14 cellular contexts compared by ENCODE assay signal in genomic region chr18:23235336-23235735, GRCh38.
DNase-seq lines count a peak whose midpoint lies in the region; TF ChIP-seq lines count a peak whose summit lies in the region.
"Had no signal": no experiment of that assay in that cellular context is flagged by ENCODE, and none has a peak within 500 bp of the region (broad histone marks: within the 10 kb centered on the region; RNA-seq: fewer than 3 reads in every experiment).

No MANE protein-coding gene starts in this region.

- H3K36me3 ChIP-seq in CD4-positive, alpha-beta memory T cell (ENCODE audit: insufficient read depth, low read length), result no peaks in the 10 kb centered on the region

- peaks cover 45% of the 10 kb centered on the region for H3K36me3 Mint-ChIP-seq in T-helper 2 cell treated with Interferon-gamma antibody and Interleukin-4, amounts not matched to agents 5 μg/mL and 100 μg/mL, for 36 hours (ENCODE audit: low read depth)
- H3K36me3 Mint-ChIP-seq in CD4-positive, alpha-beta memory T cell, result no peaks in the 10 kb centered on the region
- peaks cover 79% of the 10 kb centered on the region for H3K36me3 Mint-ChIP-seq in activated T-helper 2 cell treated with anti-CD3 and anti-CD28 coated beads, Interferon-gamma antibody, Interleukin-2, Interleukin-4, amounts not matched to agents 10 μg/mL and 5 μg/mL and 100 μg/mL, durations not matched to agents 14 hours and 24 hours and 36 hours (ENCODE audit: low read depth)
- peaks cover 67% of the 10 kb centered on the region for H3K36me3 Mint-ChIP-seq in nephron progenitor cell (ENCODE audit: low read depth)
- no peaks in the 10 kb centered on the region for H3K36me3 Mint-ChIP-seq in CD14-positive monocyte

- H3K27me3 ChIP-seq in CD4-positive, alpha-beta memory T cell (ENCODE audit: insufficient read depth, low read length), result no peaks in the 10 kb centered on the region

- H3K4me1 ChIP-seq in CD4-positive, alpha-beta memory T cell (ENCODE audit: insufficient read depth, low read length), result peaks cover 35% of the 10 kb centered on the region

- DNase-seq in T-helper 2 cell treated with Interferon-gamma antibody and Interleukin-4, amounts not matched to agents 5 μg/mL and 100 μg/mL, for 36 hours (ENCODE audit: low spot score), result no peak
- DNase-seq in T-helper 2 cell (no peak), nephron progenitor cell (no peak), CD14-positive monocyte (ENCODE audit: low spot score) (no peak), amniotic stem cell (lab: John Stamatoyannopoulos, UW) (no peak)
- DNase-seq in CD4-positive, alpha-beta memory T cell, result no peak
- DNase-seq in activated T-helper 2 cell treated with anti-CD3 and anti-CD28 coated beads, Interferon-gamma antibody, Interleukin-2, Interleukin-4, amounts not matched to agents 10 μg/mL and 5 μg/mL and 100 μg/mL, durations not matched to agents 14 hours and 24 hours and 36 hours (ENCODE audit: low spot score), result no peak
- DNase-seq in NK-92 treated with Interleukin-12 subunit alpha and Interleukin-12 subunit beta, amount 100 ng/mL, for 24 hours (lab: John Stamatoyannopoulos, UW), result no peak
- DNase-seq: 8988T, Karpas-422, NCI-H187 treated with DMSO at 0.1 percent for 48 hours, NCI-H82, SHP77 had no signal

- intact Hi-C loops in CD4-positive, alpha-beta memory T cell (cut with micrococcal nuclease), result loop anchor here (10.0 kb wide), 2 partner anchors 161 to 219 kb away; partner anchors contain the start of gene RIOK3
- intact Hi-C loops in activated T-helper 2 cell treated with anti-CD3 and anti-CD28 coated beads, Interferon-gamma antibody, Interleukin-2, Interleukin-4, amounts not matched to agents 10 μg/mL and 5 μg/mL and 100 μg/mL, durations not matched to agents 14 hours and 24 hours and 36 hours (cut with micrococcal nuclease), result loop anchor here (10.0 kb wide), 2 partner anchors 161 to 301 kb away; partner anchors contain the start of gene RBBP8
- intact Hi-C loops in CD14-positive monocyte (cut with micrococcal nuclease), result loop anchor here (10.0 kb wide), 2 partner anchors 189 to 349 kb away; partner anchors contain the start of gene NPC1 (in 1 of the 2)

- no peak overlapping the region for H3K4me3 Mint-ChIP-seq in T-helper 2 cell treated with Interferon-gamma antibody and Interleukin-4, amounts not matched to agents 5 μg/mL and 100 μg/mL, for 36 hours
- no peak overlapping the region for H3K4me3 Mint-ChIP-seq in CD4-positive, alpha-beta memory T cell
- H3K4me3 Mint-ChIP-seq in activated T-helper 2 cell treated with anti-CD3 and anti-CD28 coated beads, Interferon-gamma antibody, Interleukin-2, Interleukin-4, amounts not matched to agents 10 μg/mL and 5 μg/mL and 100 μg/mL, durations not matched to agents 14 hours and 24 hours and 36 hours (ENCODE audit: low read depth), result no peak overlapping the region
- H3K4me3 Mint-ChIP-seq in nephron progenitor cell (no peak overlapping the region), CD14-positive monocyte (no peak overlapping the region)

- TF ChIP-seq CTCF in nephron progenitor cell (IDR thresholded peaks at IDR 0.05), result no peak
- TF ChIP-seq CTCF in CD14-positive monocyte (IDR thresholded peaks at IDR 0.05), result no peak

- POLR2A ChIA-PET in CD4-positive, alpha-beta memory T cell (lab: Charles Lee; ENCODE audit: partially characterized antibody), result no interaction called here

- peaks cover 55% of the 10 kb centered on the region for H3K4me1 Mint-ChIP-seq in T-helper 2 cell treated with Interferon-gamma antibody and Interleukin-4, amounts not matched to agents 5 μg/mL and 100 μg/mL, for 36 hours (ENCODE audit: low read depth)
- peaks cover 13 to 48% (median 30%) of the 10 kb centered on the region in 4 donors for H3K4me1 Mint-ChIP-seq in CD4-positive, alpha-beta memory T cell
- H3K4me1 Mint-ChIP-seq in activated T-helper 2 cell treated with anti-CD3 and anti-CD28 coated beads, Interferon-gamma antibody, Interleukin-2, Interleukin-4, amounts not matched to agents 10 μg/mL and 5 μg/mL and 100 μg/mL, durations not matched to agents 14 hours and 24 hours and 36 hours (ENCODE audit: low read depth), result peaks cover 66% of the 10 kb centered on the region
- peaks cover 41% of the 10 kb centered on the region for H3K4me1 Mint-ChIP-seq in nephron progenitor cell
- peaks cover 37% of the 10 kb centered on the region for H3K4me1 Mint-ChIP-seq in CD14-positive monocyte

- H3K27ac Mint-ChIP-seq in T-helper 2 cell treated with Interferon-gamma antibody and Interleukin-4, amounts not matched to agents 5 μg/mL and 100 μg/mL, for 36 hours, result peak overlapping the region; percentile 54
- H3K27ac Mint-ChIP-seq in CD4-positive, alpha-beta memory T cell, result peak overlapping the region; percentile 0 to 76 (median 49)
- H3K27ac Mint-ChIP-seq in activated T-helper 2 cell treated with anti-CD3 and anti-CD28 coated beads, Interferon-gamma antibody, Interleukin-2, Interleukin-4, amounts not matched to agents 10 μg/mL and 5 μg/mL and 100 μg/mL, durations not matched to agents 14 hours and 24 hours and 36 hours, result peak overlapping the region; percentile 53
- H3K27ac Mint-ChIP-seq in nephron progenitor cell (peak overlapping the region; percentile 53), CD14-positive monocyte (no peak overlapping the region)

- H3K27me3 Mint-ChIP-seq in T-helper 2 cell treated with Interferon-gamma antibody and Interleukin-4, amounts not matched to agents 5 μg/mL and 100 μg/mL, for 36 hours (ENCODE audit: low read depth), result no peaks in the 10 kb centered on the region
- H3K27me3 Mint-ChIP-seq in CD4-positive, alpha-beta memory T cell, result no peaks in the 10 kb centered on the region
- H3K27me3 Mint-ChIP-seq in activated T-helper 2 cell treated with anti-CD3 and anti-CD28 coated beads, Interferon-gamma antibody, Interleukin-2, Interleukin-4, amounts not matched to agents 10 μg/mL and 5 μg/mL and 100 μg/mL, durations not matched to agents 14 hours and 24 hours and 36 hours (ENCODE audit: low read depth), result no peaks in the 10 kb centered on the region
- H3K27me3 Mint-ChIP-seq in nephron progenitor cell (ENCODE audit: low read depth, poor library complexity) (peaks cover 6% of the 10 kb centered on the region), CD14-positive monocyte (ENCODE audit: low read depth in 3 of 3) (peaks cover 0 to 5% (median 3%) of the 10 kb centered on the region in 3 donors)

- CTCF ChIA-PET in CD4-positive, alpha-beta memory T cell (lab: Charles Lee; ENCODE audit: partially characterized antibody), result interaction anchor here (1.8 kb wide), 1 partner anchor 101 kb away, joined by 4 read pairs; no protein-coding TSS in a partner anchor

- peaks cover 13% of the 10 kb centered on the region for H3K9me3 Mint-ChIP-seq in T-helper 2 cell treated with Interferon-gamma antibody and Interleukin-4, amounts not matched to agents 5 μg/mL and 100 μg/mL, for 36 hours
- no peaks in the 10 kb centered on the region for H3K9me3 Mint-ChIP-seq in CD4-positive, alpha-beta memory T cell
- H3K9me3 Mint-ChIP-seq in activated T-helper 2 cell treated with anti-CD3 and anti-CD28 coated beads, Interferon-gamma antibody, Interleukin-2, Interleukin-4, amounts not matched to agents 10 μg/mL and 5 μg/mL and 100 μg/mL, durations not matched to agents 14 hours and 24 hours and 36 hours, result peaks cover 21% of the 10 kb centered on the region
- H3K9me3 Mint-ChIP-seq in nephron progenitor cell, result no peaks in the 10 kb centered on the region
- peaks cover 0 to 6% (median 0%) of the 10 kb centered on the region in 7 donors for H3K9me3 Mint-ChIP-seq in CD14-positive monocyte

- H3K27ac ChIP-seq in CD4-positive, alpha-beta memory T cell (ENCODE audit: low read depth, low read length), result no peak overlapping the region
- H3K27ac ChIP-seq: C4-2B had no signal

- no peaks in the 10 kb centered on the region for H3K9me3 ChIP-seq in CD4-positive, alpha-beta memory T cell (ENCODE audit: control insufficient read depth in 1 of 2, low read length in 2 of 2)

- no peak overlapping the region for H3K4me3 ChIP-seq in CD4-positive, alpha-beta memory T cell (ENCODE audit: low read length in 2 of 2)

Comparison
In these comparisons a context has a peak if more than half of its experiments do, and no peak if none do; other contexts are left out.
1. H3K27ac Mint-ChIP-seq: peak in T-helper 2 cell treated with Interferon-gamma antibody and Interleukin-4, amounts not matched to agents 5 μg/mL and 100 μg/mL, for 36 hours (single experiment), CD4-positive, alpha-beta memory T cell (7 of 7), activated T-helper 2 cell treated with anti-CD3 and anti-CD28 coated beads, Interferon-gamma antibody, Interleukin-2, Interleukin-4, amounts not matched to agents 10 μg/mL and 5 μg/mL and 100 μg/mL, durations not matched to agents 14 hours and 24 hours and 36 hours (single experiment) and nephron progenitor cell (single experiment); none in CD14-positive monocyte (0 of 7).